Comparison of ENCODE assay signal across 10 cellular contexts in genomic region chr22:26174280-26174679, GRCh38. TPM values are rescaled to one million over a fixed set of nuclear protein-coding genes. Genes with fewer than 3 reads are reported as not detected.
DNase-seq lines count a peak whose midpoint lies in the region; ATAC-seq and TF ChIP-seq lines count a peak whose summit lies in the region.
"Had no signal": no experiment of that assay in that cellular context is flagged by ENCODE, and none has a peak within 500 bp of the region (broad histone marks: within the 10 kb centered on the region; RNA-seq: fewer than 3 reads in every experiment).

No MANE protein-coding gene starts in this region.

- peaks cover 17% of the 10 kb centered on the region for H3K4me1 Mint-ChIP-seq in endodermal cell
- H3K4me1 Mint-ChIP-seq in type B pancreatic cell (ENCODE audit: unreplicated experiment) = no peaks in the 10 kb centered on the region

- H3K36me3 Mint-ChIP-seq in endodermal cell (ENCODE audit: low read depth) (peaks cover 7% of the 10 kb centered on the region), type B pancreatic cell (no peaks in the 10 kb centered on the region)

- no peak overlapping the region for H3K27ac ChIP-seq in endodermal cell (ENCODE audit: low read depth, low read length)
- H3K27ac ChIP-seq: KMS-11 had no signal

- DNase-seq in SHP77 (lab: John Stamatoyannopoulos, UW) (peak; percentile 42 to 66), SHP77 treated with DMSO at 0.1 percent for 48 hours (lab: John Stamatoyannopoulos, UW) (no peak), NCI-H2196 treated with DMSO at 0.1 percent for 48 hours (lab: John Stamatoyannopoulos, UW; ENCODE audit: unreplicated experiment) (peak; percentile 39), endodermal cell (peak; percentile 91), type B pancreatic cell (ENCODE audit: extremely low spot score, unreplicated experiment) (no peak), KG1 (lab: John Stamatoyannopoulos, UW) (no peak)

- no peak overlapping the region for H3K4me3 ChIP-seq in endodermal cell (ENCODE audit: low read length)

- peaks cover 5% of the 10 kb centered on the region for H3K36me3 ChIP-seq in endodermal cell (ENCODE audit: control insufficient read depth, insufficient read depth, low read length)

- WGBS in endodermal cell (ENCODE audit: insufficient coverage in 1 of 2, insufficient read length in 1 of 2), 2 experiments = 17 to 19% methylated on average over 9 to 12 of the region's 12 CpGs

- H3K4me3 Mint-ChIP-seq in endodermal cell (no peak overlapping the region), type B pancreatic cell (no peak overlapping the region)

- no peaks in the 10 kb centered on the region for H3K9me3 Mint-ChIP-seq in endodermal cell
- no peaks in the 10 kb centered on the region for H3K9me3 Mint-ChIP-seq in type B pancreatic cell

- no peak overlapping the region for H3K9ac ChIP-seq in endodermal cell (ENCODE audit: extremely low read depth, low read length, poor library complexity, severe bottlenecking)
- H3K9ac ChIP-seq: KMS-11 had no signal

- no peak overlapping the region for H3K27ac Mint-ChIP-seq in endodermal cell
- H3K27ac Mint-ChIP-seq in type B pancreatic cell = no peak overlapping the region

- peaks cover 22% of the 10 kb centered on the region for H3K27me3 ChIP-seq in endodermal cell (ENCODE audit: control insufficient read depth, insufficient read depth, low read length, poor library complexity, severe bottlenecking)

- no peaks in the 10 kb centered on the region for H3K9me3 ChIP-seq in endodermal cell (ENCODE audit: control insufficient read depth, low read length)

- peaks cover 4% of the 10 kb centered on the region for H3K4me1 ChIP-seq in endodermal cell (ENCODE audit: control insufficient read depth, insufficient read depth, low read length)

- TF ChIP-seq CTCF in endodermal cell (conservative IDR thresholded peaks at IDR 0.05) (peak; percentile 80), type B pancreatic cell (conservative IDR thresholded peaks at IDR 0.05) (peak; percentile 57)

- H3K27me3 Mint-ChIP-seq in endodermal cell (ENCODE audit: insufficient read depth) (peaks cover 39% of the 10 kb centered on the region), type B pancreatic cell (peaks cover 64% of the 10 kb centered on the region)

- ATAC-seq in HG03175 (IDR thresholded peaks at IDR 0.05; ENCODE audit: unreplicated experiment) (no peak), GM21723 (IDR thresholded peaks at IDR 0.05; ENCODE audit: unreplicated experiment) (no peak)

RNA-seq across cellular contexts. Expression of gene SEZ6L, which starts 5.0 kb away (rescaled TPM):
- total RNA-seq in endodermal cell = 10 to 100 TPM; 32.1 to 39.4 TPM
- polyA plus RNA-seq in endodermal cell (2013, experiment 1 of 2) = 12.1 TPM
- 12.8 TPM for polyA plus RNA-seq in endodermal cell (2013, experiment 2 of 2)
- total RNA-seq in type B pancreatic cell (ENCODE audit: low replicate concordance) = 8.6 and 11.6 TPM in 2 replicates
- total RNA-seq: renal cortical epithelial cell had no signal

Comparison
In these comparisons a context has a peak if more than half of its experiments do, and no peak if none do; other contexts are left out.
1. DNase-seq: peak in SHP77 (2 of 2), NCI-H2196 treated with DMSO at 0.1 percent for 48 hours (single experiment) and endodermal cell (single experiment); none in SHP77 treated with DMSO at 0.1 percent for 48 hours (single experiment), type B pancreatic cell (single experiment) and KG1 (single experiment).